2 cellular contexts compared by ENCODE assay signal in the genomic region with DNA sequence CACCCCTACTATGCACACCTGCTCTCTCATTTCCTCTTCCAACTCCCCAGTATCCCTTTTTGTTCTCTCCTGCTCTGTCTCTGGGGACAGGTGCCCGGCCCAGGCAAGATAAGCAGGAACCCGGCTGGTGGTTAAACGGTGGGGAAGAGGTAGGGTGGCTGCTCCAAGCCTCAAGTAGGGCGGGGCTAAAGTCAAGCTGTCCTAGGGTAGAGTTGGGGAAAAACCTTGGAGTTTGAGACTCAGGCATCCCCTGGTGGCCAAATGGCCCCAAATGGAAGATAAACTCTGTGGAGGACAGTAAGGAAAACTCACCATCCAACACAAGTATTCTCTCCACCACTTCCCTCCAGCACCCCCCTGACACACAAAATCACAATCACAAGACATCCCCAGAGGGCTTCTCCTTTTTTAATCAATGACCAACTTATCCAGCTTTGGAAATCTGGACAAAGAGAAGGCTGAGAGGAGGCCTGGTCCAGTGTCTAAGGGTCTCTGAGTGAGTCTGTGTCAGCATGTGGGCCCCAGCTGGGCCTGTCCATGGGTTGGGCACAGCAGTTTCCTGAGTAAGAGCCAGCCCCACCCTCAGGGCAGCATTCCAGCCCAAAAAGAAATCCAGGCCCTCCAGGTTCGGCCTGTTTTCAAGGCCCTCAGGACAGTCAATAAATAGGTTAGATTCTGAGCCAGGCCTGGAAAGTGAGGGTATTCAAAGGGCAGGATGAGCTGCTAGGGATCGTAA.
TF ChIP-seq lines count a peak whose summit lies in the region.

No MANE protein-coding gene starts in this region.

TF ChIP-seq in SK-N-SH, 30 proteins besides CTCF, POLR2A, EP300 and RAD21 (continued from another document):
- TF ChIP-seq, protein P1, sequence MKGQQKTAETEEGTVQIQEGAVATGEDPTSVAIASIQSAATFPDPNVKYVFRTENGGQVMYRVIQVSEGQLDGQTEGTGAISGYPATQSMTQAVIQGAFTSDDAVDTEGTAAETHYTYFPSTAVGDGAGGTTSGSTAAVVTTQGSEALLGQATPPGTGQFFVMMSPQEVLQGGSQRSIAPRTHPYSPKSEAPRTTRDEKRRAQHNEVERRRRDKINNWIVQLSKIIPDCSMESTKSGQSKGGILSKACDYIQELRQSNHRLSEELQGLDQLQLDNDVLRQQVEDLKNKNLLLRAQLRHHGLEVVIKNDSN (IDR thresholded peaks at IDR 0.05; ENCODE audit: borderline replicate concordance, low read depth) = no peak
- TF ChIP-seq, protein P2, sequence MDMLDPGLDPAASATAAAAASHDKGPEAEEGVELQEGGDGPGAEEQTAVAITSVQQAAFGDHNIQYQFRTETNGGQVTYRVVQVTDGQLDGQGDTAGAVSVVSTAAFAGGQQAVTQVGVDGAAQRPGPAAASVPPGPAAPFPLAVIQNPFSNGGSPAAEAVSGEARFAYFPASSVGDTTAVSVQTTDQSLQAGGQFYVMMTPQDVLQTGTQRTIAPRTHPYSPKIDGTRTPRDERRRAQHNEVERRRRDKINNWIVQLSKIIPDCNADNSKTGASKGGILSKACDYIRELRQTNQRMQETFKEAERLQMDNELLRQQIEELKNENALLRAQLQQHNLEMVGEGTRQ (IDR thresholded peaks at IDR 0.05; ENCODE audit: borderline replicate concordance, low read depth, low read length) = no peak
- TF ChIP-seq CHD2 (IDR thresholded peaks at IDR 0.05; ENCODE audit: low read length, partially characterized antibody) (no peak), NFIC (IDR thresholded peaks at IDR 0.05; ENCODE audit: borderline replicate concordance) (no peak), POLR2AphosphoS5 (IDR thresholded peaks at IDR 0.05; ENCODE audit: low read depth, low read length) (no peak), RCOR1 (IDR thresholded peaks at IDR 0.05; ENCODE audit: low read length) (no peak), GATA2 (CRISPR knock-in tag; IDR thresholded peaks at IDR 0.05) (no peak), TAF1 (IDR thresholded peaks at IDR 0.05; ENCODE audit: borderline replicate concordance, low read depth, low read length) (no peak), GABPA (IDR thresholded peaks at IDR 0.05; ENCODE audit: low read depth) (no peak), FOXJ3 (CRISPR knock-in tag; IDR thresholded peaks at IDR 0.05) (no peak), ELF1 (IDR thresholded peaks at IDR 0.05) (no peak), FOXM1 (IDR thresholded peaks at IDR 0.05; ENCODE audit: low read depth) (no peak)
- TF ChIP-seq, protein P3, sequence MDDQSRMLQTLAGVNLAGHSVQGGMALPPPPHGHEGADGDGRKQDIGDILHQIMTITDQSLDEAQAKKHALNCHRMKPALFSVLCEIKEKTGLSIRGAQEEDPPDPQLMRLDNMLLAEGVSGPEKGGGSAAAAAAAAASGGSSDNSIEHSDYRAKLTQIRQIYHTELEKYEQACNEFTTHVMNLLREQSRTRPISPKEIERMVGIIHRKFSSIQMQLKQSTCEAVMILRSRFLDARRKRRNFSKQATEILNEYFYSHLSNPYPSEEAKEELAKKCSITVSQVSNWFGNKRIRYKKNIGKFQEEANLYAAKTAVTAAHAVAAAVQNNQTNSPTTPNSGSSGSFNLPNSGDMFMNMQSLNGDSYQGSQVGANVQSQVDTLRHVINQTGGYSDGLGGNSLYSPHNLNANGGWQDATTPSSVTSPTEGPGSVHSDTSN (IDR thresholded peaks at IDR 0.05) = no peak

TF ChIP-seq in SK-N-SH treated with all-trans-retinoic acid at 6 μM for 48 hours, 23 proteins besides CTCF, POLR2A, EP300 and RAD21:
- TF ChIP-seq, protein P4, sequence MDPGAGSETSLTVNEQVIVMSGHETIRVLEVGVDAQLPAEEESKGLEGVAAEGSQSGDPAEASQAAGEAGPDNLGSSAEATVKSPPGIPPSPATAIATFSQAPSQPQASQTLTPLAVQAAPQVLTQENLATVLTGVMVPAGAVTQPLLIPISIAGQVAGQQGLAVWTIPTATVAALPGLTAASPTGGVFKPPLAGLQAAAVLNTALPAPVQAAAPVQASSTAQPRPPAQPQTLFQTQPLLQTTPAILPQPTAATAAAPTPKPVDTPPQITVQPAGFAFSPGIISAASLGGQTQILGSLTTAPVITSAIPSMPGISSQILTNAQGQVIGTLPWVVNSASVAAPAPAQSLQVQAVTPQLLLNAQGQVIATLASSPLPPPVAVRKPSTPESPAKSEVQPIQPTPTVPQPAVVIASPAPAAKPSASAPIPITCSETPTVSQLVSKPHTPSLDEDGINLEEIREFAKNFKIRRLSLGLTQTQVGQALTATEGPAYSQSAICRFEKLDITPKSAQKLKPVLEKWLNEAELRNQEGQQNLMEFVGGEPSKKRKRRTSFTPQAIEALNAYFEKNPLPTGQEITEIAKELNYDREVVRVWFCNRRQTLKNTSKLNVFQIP (CRISPR knock-in tag; IDR thresholded peaks at IDR 0.05; ENCODE audit: borderline replicate concordance, low read depth) = no peak
- TF ChIP-seq CSDC2 (CRISPR knock-in tag; IDR thresholded peaks at IDR 0.05) (no peak), ISL1 (CRISPR knock-in tag; IDR thresholded peaks at IDR 0.05) (no peak), TCF4 (CRISPR knock-in tag; IDR thresholded peaks at IDR 0.05; ENCODE audit: borderline replicate concordance) (no peak), RARB (CRISPR knock-in tag; IDR thresholded peaks at IDR 0.05) (no peak), ESRRG (CRISPR knock-in tag; IDR thresholded peaks at IDR 0.05) (no peak), ZC3H10 (CRISPR knock-in tag; IDR thresholded peaks at IDR 0.05) (no peak), ARNTL (CRISPR knock-in tag; IDR thresholded peaks at IDR 0.05; ENCODE audit: borderline replicate concordance, low read depth) (no peak), ZNF70 (CRISPR knock-in tag; IDR thresholded peaks at IDR 0.05) (no peak), GLIS3 (CRISPR knock-in tag; IDR thresholded peaks at IDR 0.05) (no peak), ZNF565 (CRISPR knock-in tag; conservative IDR thresholded peaks at IDR 0.05; ENCODE audit: low read depth) (no peak)
- TF ChIP-seq, protein P5, sequence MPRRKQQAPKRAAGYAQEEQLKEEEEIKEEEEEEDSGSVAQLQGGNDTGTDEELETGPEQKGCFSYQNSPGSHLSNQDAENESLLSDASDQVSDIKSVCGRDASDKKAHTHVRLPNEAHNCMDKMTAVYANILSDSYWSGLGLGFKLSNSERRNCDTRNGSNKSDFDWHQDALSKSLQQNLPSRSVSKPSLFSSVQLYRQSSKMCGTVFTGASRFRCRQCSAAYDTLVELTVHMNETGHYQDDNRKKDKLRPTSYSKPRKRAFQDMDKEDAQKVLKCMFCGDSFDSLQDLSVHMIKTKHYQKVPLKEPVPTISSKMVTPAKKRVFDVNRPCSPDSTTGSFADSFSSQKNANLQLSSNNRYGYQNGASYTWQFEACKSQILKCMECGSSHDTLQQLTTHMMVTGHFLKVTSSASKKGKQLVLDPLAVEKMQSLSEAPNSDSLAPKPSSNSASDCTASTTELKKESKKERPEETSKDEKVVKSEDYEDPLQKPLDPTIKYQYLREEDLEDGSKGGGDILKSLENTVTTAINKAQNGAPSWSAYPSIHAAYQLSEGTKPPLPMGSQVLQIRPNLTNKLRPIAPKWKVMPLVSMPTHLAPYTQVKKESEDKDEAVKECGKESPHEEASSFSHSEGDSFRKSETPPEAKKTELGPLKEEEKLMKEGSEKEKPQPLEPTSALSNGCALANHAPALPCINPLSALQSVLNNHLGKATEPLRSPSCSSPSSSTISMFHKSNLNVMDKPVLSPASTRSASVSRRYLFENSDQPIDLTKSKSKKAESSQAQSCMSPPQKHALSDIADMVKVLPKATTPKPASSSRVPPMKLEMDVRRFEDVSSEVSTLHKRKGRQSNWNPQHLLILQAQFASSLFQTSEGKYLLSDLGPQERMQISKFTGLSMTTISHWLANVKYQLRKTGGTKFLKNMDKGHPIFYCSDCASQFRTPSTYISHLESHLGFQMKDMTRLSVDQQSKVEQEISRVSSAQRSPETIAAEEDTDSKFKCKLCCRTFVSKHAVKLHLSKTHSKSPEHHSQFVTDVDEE (CRISPR knock-in tag; IDR thresholded peaks at IDR 0.05) = no peak
- TF ChIP-seq, protein P6, sequence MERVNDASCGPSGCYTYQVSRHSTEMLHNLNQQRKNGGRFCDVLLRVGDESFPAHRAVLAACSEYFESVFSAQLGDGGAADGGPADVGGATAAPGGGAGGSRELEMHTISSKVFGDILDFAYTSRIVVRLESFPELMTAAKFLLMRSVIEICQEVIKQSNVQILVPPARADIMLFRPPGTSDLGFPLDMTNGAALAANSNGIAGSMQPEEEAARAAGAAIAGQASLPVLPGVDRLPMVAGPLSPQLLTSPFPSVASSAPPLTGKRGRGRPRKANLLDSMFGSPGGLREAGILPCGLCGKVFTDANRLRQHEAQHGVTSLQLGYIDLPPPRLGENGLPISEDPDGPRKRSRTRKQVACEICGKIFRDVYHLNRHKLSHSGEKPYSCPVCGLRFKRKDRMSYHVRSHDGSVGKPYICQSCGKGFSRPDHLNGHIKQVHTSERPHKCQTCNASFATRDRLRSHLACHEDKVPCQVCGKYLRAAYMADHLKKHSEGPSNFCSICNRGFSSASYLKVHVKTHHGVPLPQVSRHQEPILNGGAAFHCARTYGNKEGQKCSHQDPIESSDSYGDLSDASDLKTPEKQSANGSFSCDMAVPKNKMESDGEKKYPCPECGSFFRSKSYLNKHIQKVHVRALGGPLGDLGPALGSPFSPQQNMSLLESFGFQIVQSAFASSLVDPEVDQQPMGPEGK (CRISPR knock-in tag; IDR thresholded peaks at IDR 0.05; ENCODE audit: borderline replicate concordance) = no peak
- TF ChIP-seq, protein P7, sequence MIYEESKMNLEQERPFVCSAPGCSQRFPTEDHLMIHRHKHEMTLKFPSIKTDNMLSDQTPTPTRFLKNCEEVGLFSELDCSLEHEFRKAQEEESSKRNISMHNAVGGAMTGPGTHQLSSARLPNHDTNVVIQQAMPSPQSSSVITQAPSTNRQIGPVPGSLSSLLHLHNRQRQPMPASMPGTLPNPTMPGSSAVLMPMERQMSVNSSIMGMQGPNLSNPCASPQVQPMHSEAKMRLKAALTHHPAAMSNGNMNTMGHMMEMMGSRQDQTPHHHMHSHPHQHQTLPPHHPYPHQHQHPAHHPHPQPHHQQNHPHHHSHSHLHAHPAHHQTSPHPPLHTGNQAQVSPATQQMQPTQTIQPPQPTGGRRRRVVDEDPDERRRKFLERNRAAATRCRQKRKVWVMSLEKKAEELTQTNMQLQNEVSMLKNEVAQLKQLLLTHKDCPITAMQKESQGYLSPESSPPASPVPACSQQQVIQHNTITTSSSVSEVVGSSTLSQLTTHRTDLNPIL (CRISPR knock-in tag; IDR thresholded peaks at IDR 0.05; ENCODE audit: low read depth) = no peak
